Comparison of ENCODE assay signal across 8 cellular contexts in genomic region chr19:55406869-55407624, GRCh38. TPM values are rescaled to one million over a fixed set of nuclear protein-coding genes. Genes with fewer than 3 reads are reported as not detected.
A peak's percentile ranks its signal among the peaks of the same experiment; 100 is the strongest.
DNase-seq lines count a peak whose midpoint lies in the region; ATAC-seq and FAIRE-seq lines count a peak whose summit lies in the region.

No MANE protein-coding gene starts in this region.

- peak; percentile 38 for FAIRE-seq in HTR-8/SVneo (lab: Jason Lieb, UNC)

- peaks cover 15% of the 10 kb centered on the region for H3K36me3 Mint-ChIP-seq in activated naive CD4-positive, alpha-beta T cell treated with anti-CD3 and anti-CD28 coated beads, Interleukin-2, amount 50 U/mL, for 24 hours

- peaks cover 10% of the 10 kb centered on the region for H3K36me3 ChIP-seq in rectal smooth muscle tissue (ENCODE audit: control insufficient read depth, insufficient read depth, low read length)

- peak overlapping the region; percentile 78 for H3K4me3 ChIP-seq in rectal smooth muscle tissue (ENCODE audit: low read length)

- H3K27ac Mint-ChIP-seq in activated naive CD4-positive, alpha-beta T cell treated with anti-CD3 and anti-CD28 coated beads, Interleukin-2, amount 50 U/mL, for 24 hours = no peak overlapping the region

- peaks cover 32% of the 10 kb centered on the region for H3K4me1 Mint-ChIP-seq in activated naive CD4-positive, alpha-beta T cell treated with anti-CD3 and anti-CD28 coated beads, Interleukin-2, amount 50 U/mL, for 24 hours

- no peaks in the 10 kb centered on the region for H3K27me3 Mint-ChIP-seq in activated naive CD4-positive, alpha-beta T cell treated with anti-CD3 and anti-CD28 coated beads, Interleukin-2, amount 50 U/mL, for 24 hours

- intact Hi-C loops in left cardiac atrium (cut with DNase I) = no loop called here

- DNase-seq in AG20443 (ENCODE audit: low spot score) (peak; percentile 68), HTR-8/SVneo (ENCODE audit: insufficient read length, low spot score) (no peak), left cardiac atrium (peak; percentile 58), SHP77 treated with DMSO at 0.1 percent for 48 hours (lab: John Stamatoyannopoulos, UW) (no peak)

- peak overlapping the region; percentile 98 for H3K27ac ChIP-seq in rectal smooth muscle tissue (ENCODE audit: low read depth, low read length)

- H3K9ac ChIP-seq in rectal smooth muscle tissue (ENCODE audit: low read length) = peak overlapping the region; percentile 45

- H3K4me3 Mint-ChIP-seq in activated naive CD4-positive, alpha-beta T cell treated with anti-CD3 and anti-CD28 coated beads, Interleukin-2, amount 50 U/mL, for 24 hours = peak overlapping the region; percentile 90

- no peaks in the 10 kb centered on the region for H3K27me3 ChIP-seq in rectal smooth muscle tissue (ENCODE audit: control insufficient read depth, insufficient read depth, low read length)

- peaks cover 6% of the 10 kb centered on the region for H3K9me3 Mint-ChIP-seq in activated naive CD4-positive, alpha-beta T cell treated with anti-CD3 and anti-CD28 coated beads, Interleukin-2, amount 50 U/mL, for 24 hours

- ATAC-seq in GM18907 (IDR thresholded peaks at IDR 0.05; ENCODE audit: unreplicated experiment) (peak; percentile 28), left cardiac atrium (peak in 1 of 2 donors; percentile 25), GM19035 (IDR thresholded peaks at IDR 0.05; ENCODE audit: unreplicated experiment) (no peak)

- H3K4me1 ChIP-seq in rectal smooth muscle tissue (ENCODE audit: control insufficient read depth, insufficient read depth, low read length) = peaks cover 7% of the 10 kb centered on the region

RNA-seq across cellular contexts. Expression of gene UBE2S, which starts 0.5 kb away (rescaled TPM):
- total RNA-seq in left cardiac atrium = 10 to 100 TPM; 18.1 to 29.9 TPM

RNA-seq across cellular contexts. Expression of gene RPL28, which starts 21.3 kb away (rescaled TPM):
- 100 to 1,000 TPM; 789 to 866 TPM for total RNA-seq in left cardiac atrium

RNA-seq across cellular contexts. Expression of gene TMEM238, which starts 23.0 kb away (rescaled TPM):
- total RNA-seq in left cardiac atrium = under 1 TPM; 0.84 to 0.97 TPM

RNA-seq across cellular contexts. Expression of gene TMEM190, which starts 30.4 kb away (rescaled TPM):
- not detected for total RNA-seq in left cardiac atrium

RNA-seq across cellular contexts. Expression of gene SHISA7, which starts 36.1 kb away (rescaled TPM):
- not detected for total RNA-seq in left cardiac atrium

Comparison
In these comparisons a context has a peak if more than half of its experiments do, and no peak if none do; other contexts are left out.
1. DNase-seq: peak in AG20443 (single experiment) and left cardiac atrium (single experiment); none in HTR-8/SVneo (single experiment) and SHP77 treated with DMSO at 0.1 percent for 48 hours (single experiment).